Comparison of ENCODE assay signal across 25 cellular contexts in the genomic region with DNA sequence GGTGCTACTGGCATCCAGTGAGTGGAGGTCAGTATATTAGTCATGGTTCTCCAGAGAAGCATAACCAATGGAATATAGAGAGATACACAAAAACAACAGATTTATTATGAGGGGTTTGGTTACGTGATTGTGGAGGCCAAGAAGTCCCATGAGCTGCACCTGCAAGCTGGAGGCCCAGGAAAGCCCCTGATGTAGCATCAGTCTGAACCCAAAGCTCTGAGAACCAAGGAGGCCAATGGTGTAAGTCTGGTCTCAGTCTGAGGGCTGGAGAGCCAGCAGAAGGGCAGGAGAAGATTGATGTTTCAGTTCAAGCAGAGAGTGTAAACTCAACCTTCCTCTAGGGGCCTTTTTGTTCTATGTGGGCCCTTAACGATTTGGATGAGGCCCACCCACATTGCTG.
DNase-seq lines count a peak whose midpoint lies in the region; ATAC-seq and TF ChIP-seq lines count a peak whose summit lies in the region.
"Had no signal": no experiment of that assay in that cellular context is flagged by ENCODE, and none has a peak within 500 bp of the region (broad histone marks: within the 10 kb centered on the region; RNA-seq: fewer than 3 reads in every experiment).

No MANE protein-coding gene starts in this region.

- peaks cover 37% of the 10 kb centered on the region for H3K4me1 Mint-ChIP-seq in activated CD8-positive, alpha-beta memory T cell treated with anti-CD3 and anti-CD28 coated beads, Interleukin-2, amount 10 ng/mL, durations not matched to agents 7 days and 5 days
- peaks cover 8 to 12% of the 10 kb centered on the region in 2 experiments for H3K4me1 Mint-ChIP-seq in H9
- H3K4me1 Mint-ChIP-seq in chondrocyte (ENCODE audit: low read depth) = peaks cover 34% of the 10 kb centered on the region
- H3K4me1 Mint-ChIP-seq in osteocyte (ENCODE audit: unreplicated experiment) = peaks cover 26% of the 10 kb centered on the region

- no peak overlapping the region for H4K91ac ChIP-seq in H9 (ENCODE audit: insufficient read length, low read depth, low read length)

- H3K27me3 ChIP-seq in H9 (ENCODE audit: insufficient read depth, low read length) = no peaks in the 10 kb centered on the region
- H3K27me3 ChIP-seq: pancreas, right lobe of liver, testis, vagina had no signal

- H3K79me2 ChIP-seq in H9 (ENCODE audit: insufficient read depth, low read length) = no peaks in the 10 kb centered on the region

- H2AFZ ChIP-seq in H9 (ENCODE audit: low read length) = no peak overlapping the region

- H3K9me3 Mint-ChIP-seq in activated CD8-positive, alpha-beta memory T cell treated with anti-CD3 and anti-CD28 coated beads, Interleukin-2, amount 10 ng/mL, durations not matched to agents 7 days and 5 days (ENCODE audit: low read depth) = no peaks in the 10 kb centered on the region
- no peaks in the 10 kb centered on the region for H3K9me3 Mint-ChIP-seq in H9
- no peaks in the 10 kb centered on the region for H3K9me3 Mint-ChIP-seq in chondrocyte (ENCODE audit: low read depth)
- H3K9me3 Mint-ChIP-seq in osteocyte (ENCODE audit: unreplicated experiment) = no peaks in the 10 kb centered on the region
- H3K9me3 Mint-ChIP-seq: dendritic cell treated with granulocyte-macrophage colony-stimulating factor and Interleukin-4, amounts not matched to agents 40 ng/mL and 50 ng/mL, for 4 days had no signal

- CTCF ChIA-PET in activated CD8-positive, alpha-beta memory T cell treated with anti-CD3 and anti-CD28 coated beads, Interleukin-2, amount 10 ng/mL, durations not matched to agents 7 days and 5 days (lab: Charles Lee) = interaction anchor here (1.7 to 7.9 kb wide), 3 partner anchors 8 to 31 kb away, joined by 5 to 65 read pairs (median 33); no protein-coding TSS in a partner anchor

- no peak overlapping the region for H2BK15ac ChIP-seq in H9 (ENCODE audit: low read depth, low read length)

- no CpG with 5 or more reads among the region's 2 CpGs for WGBS in H9 (ENCODE audit: extremely low coverage, insufficient read length, low lambda C conversion rate)

- TF ChIP-seq CTCF in H9 (conservative IDR thresholded peaks at IDR 0.05) = no peak
- no peak for TF ChIP-seq CTCF in chondrocyte (IDR thresholded peaks at IDR 0.05)
- no peak for TF ChIP-seq CTCF in osteocyte (IDR thresholded peaks at IDR 0.05)

- H4K8ac ChIP-seq in H9 (replicated peaks; ENCODE audit: insufficient read length, low read depth, low read length) = no peak overlapping the region

- no peaks in the 10 kb centered on the region for H4K20me1 ChIP-seq in H9 (ENCODE audit: control insufficient read depth, insufficient read depth, insufficient read length)

- H3K14ac ChIP-seq in H9 (ENCODE audit: insufficient read depth, low read length) = no peak overlapping the region

- no peaks in the 10 kb centered on the region for H3K9me3 ChIP-seq in H9 (ENCODE audit: control insufficient read depth, low read depth, low read length)
- H3K9me3 ChIP-seq: gastroesophageal sphincter, pancreas, right lobe of liver, testis, vagina had no signal

- H2BK120ac ChIP-seq in H9 (ENCODE audit: low read depth, low read length, poor library complexity, severe bottlenecking) = no peak overlapping the region

- no peak overlapping the region for H3K9ac ChIP-seq in H9 (ENCODE audit: extremely low read depth, insufficient read length, low read length)

- no peak overlapping the region for H2BK5ac ChIP-seq in H9 (ENCODE audit: insufficient read length, low read length)

- no peaks in the 10 kb centered on the region for H3K27me3 Mint-ChIP-seq in activated CD8-positive, alpha-beta memory T cell treated with anti-CD3 and anti-CD28 coated beads, Interleukin-2, amount 10 ng/mL, durations not matched to agents 7 days and 5 days
- peaks cover 5% of the 10 kb centered on the region for H3K27me3 Mint-ChIP-seq in H9 (ENCODE audit: low read depth)
- no peaks in the 10 kb centered on the region for H3K27me3 Mint-ChIP-seq in chondrocyte (ENCODE audit: low read depth)
- H3K27me3 Mint-ChIP-seq in osteocyte (ENCODE audit: unreplicated experiment) = no peaks in the 10 kb centered on the region
- H3K27me3 Mint-ChIP-seq: activated CD4-positive, alpha-beta T cell treated with anti-CD3 and anti-CD28 coated beads, Interleukin-2, amount 10 ng/mL, durations not matched to agents 24 days and 14 days; activated T-helper 17 cell treated with anti-CD3 and anti-CD28 coated beads, Interleukin-2, amount 50 U/mL, for 72 hours had no signal

- no peak overlapping the region for H3K4me2 ChIP-seq in H9 (ENCODE audit: insufficient read depth, insufficient read length, low read length)

- H3K4me1 ChIP-seq in H9 (ENCODE audit: insufficient read depth, low read length) = no peaks in the 10 kb centered on the region
- H3K4me1 ChIP-seq: gastroesophageal sphincter, pancreas, right lobe of liver had no signal

- H3K36me3 Mint-ChIP-seq in activated CD8-positive, alpha-beta memory T cell treated with anti-CD3 and anti-CD28 coated beads, Interleukin-2, amount 10 ng/mL, durations not matched to agents 7 days and 5 days = peaks cover 6% of the 10 kb centered on the region
- H3K36me3 Mint-ChIP-seq in H9 (ENCODE audit: insufficient read depth in 1 of 3, low read depth in 3 of 3) (no peaks in the 10 kb centered on the region), chondrocyte (ENCODE audit: low read depth) (no peaks in the 10 kb centered on the region), osteocyte (ENCODE audit: unreplicated experiment) (no peaks in the 10 kb centered on the region)

- H2BK20ac ChIP-seq in H9 (ENCODE audit: low read depth, low read length, poor library complexity, severe bottlenecking) = no peak overlapping the region

- H3K18ac ChIP-seq in H9 (ENCODE audit: insufficient read length, low read depth, low read length) = no peak overlapping the region

- peak; percentile 15 for DNase-seq in activated CD8-positive, alpha-beta memory T cell treated with anti-CD3 and anti-CD28 coated beads, Interleukin-2, amount 50 U/mL, for 48 hours
- DNase-seq in activated CD8-positive, alpha-beta memory T cell treated with anti-CD3 and anti-CD28 coated beads, Interleukin-2, amount 10 ng/mL, durations not matched to agents 7 days and 5 days = no peak
- DNase-seq in H9 = peak; percentile 8
- DNase-seq in chondrocyte (ENCODE audit: low spot score) = no peak
- DNase-seq in osteocyte (ENCODE audit: extremely low spot score, unreplicated experiment) = peak; percentile 17
- no peak for DNase-seq in effector CD4-positive, alpha-beta T cell
- DNase-seq in NCI-H510A treated with DMSO at 0.1 percent for 48 hours (lab: John Stamatoyannopoulos, UW) = no peak
- DNase-seq in NCI-H524 treated with DMSO at 0.1 percent for 48 hours (lab: John Stamatoyannopoulos, UW) = no peak
- DNase-seq: activated CD4-positive, alpha-beta T cell treated with anti-CD3 and anti-CD28 coated beads, Interleukin-2, amount 10 ng/mL, durations not matched to agents 24 days and 14 days; activated naive CD4-positive, alpha-beta T cell treated with anti-CD3 and anti-CD28 coated beads, Interleukin-2, amount 50 U/mL, for 16 hours; anterior cingulate cortex; left ventricle myocardium superior; midbrain; MV-4-11; NCI-H2107; NCI-H446; OCI-M1; pancreas; stimulated activated naive CD4-positive, alpha-beta T cell had no signal

- H3K79me1 ChIP-seq in H9 (ENCODE audit: insufficient read depth, low read depth, low read length, poor library complexity, severe bottlenecking) = no peaks in the 10 kb centered on the region

- H3K4ac ChIP-seq in H9 (ENCODE audit: low read depth, low read length) = no peak overlapping the region

- H3K27ac Mint-ChIP-seq in activated CD8-positive, alpha-beta memory T cell treated with anti-CD3 and anti-CD28 coated beads, Interleukin-2, amount 10 ng/mL, durations not matched to agents 7 days and 5 days = no peak overlapping the region
- no peak overlapping the region; a peak in 1 of 7 replicates for H3K27ac Mint-ChIP-seq in H9
- peak overlapping the region; percentile 8 for H3K27ac Mint-ChIP-seq in chondrocyte (ENCODE audit: unreplicated experiment)
- H3K27ac Mint-ChIP-seq in osteocyte (ENCODE audit: unreplicated experiment) = no peak overlapping the region
- H3K27ac Mint-ChIP-seq: activated CD4-positive, alpha-beta T cell treated with anti-CD3 and anti-CD28 coated beads, Interleukin-2, amount 10 ng/mL, durations not matched to agents 24 days and 14 days; activated T-helper 17 cell treated with anti-CD3 and anti-CD28 coated beads, Interleukin-2, amount 50 U/mL, for 72 hours; dendritic cell treated with granulocyte-macrophage colony-stimulating factor and Interleukin-4, amounts not matched to agents 40 ng/mL and 50 ng/mL, for 4 days had no signal

- H2AK5ac ChIP-seq in H9 (ENCODE audit: insufficient read length, low read length) = no peak overlapping the region

- no peak overlapping the region for H2BK12ac ChIP-seq in H9 (ENCODE audit: insufficient read length, low read depth, low read length)

- H4K5ac ChIP-seq in H9 (ENCODE audit: insufficient read length, low read depth, low read length) = no peak overlapping the region

- no peak overlapping the region for H3K27ac ChIP-seq in H9 (ENCODE audit: insufficient read length, low read depth, low read length)
- H3K27ac ChIP-seq: gastroesophageal sphincter, pancreas, right lobe of liver, testis had no signal

- no peaks in the 10 kb centered on the region for H3K23me2 ChIP-seq in H9 (ENCODE audit: insufficient read length, low read depth, low read length, poor library complexity, severe bottlenecking)

- ATAC-seq in activated CD8-positive, alpha-beta memory T cell treated with anti-CD3 and anti-CD28 coated beads, Interleukin-2, amount 10 ng/mL, durations not matched to agents 7 days and 5 days = no peak
- ATAC-seq: activated T-helper 17 cell treated with anti-CD3 and anti-CD28 coated beads, Interleukin-2, amount 50 U/mL, for 72 hours; gastroesophageal sphincter; pancreas; right lobe of liver had no signal

- H3T11ph ChIP-seq in H9 (ENCODE audit: low read length) = no peak overlapping the region

- no peak overlapping the region for H3K56ac ChIP-seq in H9 (ENCODE audit: insufficient read length, low read depth, low read length)

- H3K4me3 Mint-ChIP-seq in activated CD8-positive, alpha-beta memory T cell treated with anti-CD3 and anti-CD28 coated beads, Interleukin-2, amount 10 ng/mL, durations not matched to agents 7 days and 5 days = no peak overlapping the region
- no peak overlapping the region for H3K4me3 Mint-ChIP-seq in H9
- no peak overlapping the region for H3K4me3 Mint-ChIP-seq in chondrocyte (ENCODE audit: unreplicated experiment)
- no peak overlapping the region for H3K4me3 Mint-ChIP-seq in osteocyte (ENCODE audit: unreplicated experiment)
- H3K4me3 Mint-ChIP-seq: activated CD4-positive, alpha-beta T cell treated with anti-CD3 and anti-CD28 coated beads, Interleukin-2, amount 10 ng/mL, durations not matched to agents 24 days and 14 days; activated T-helper 17 cell treated with anti-CD3 and anti-CD28 coated beads, Interleukin-2, amount 50 U/mL, for 72 hours; dendritic cell treated with granulocyte-macrophage colony-stimulating factor and Interleukin-4, amounts not matched to agents 40 ng/mL and 50 ng/mL, for 4 days had no signal

- no peak overlapping the region for H3K23ac ChIP-seq in H9 (ENCODE audit: insufficient read length, low read depth, low read length)

Comparison
In these comparisons a context has a peak if more than half of its experiments do, and no peak if none do; other contexts are left out.
1. DNase-seq: peak in activated CD8-positive, alpha-beta memory T cell treated with anti-CD3 and anti-CD28 coated beads, Interleukin-2, amount 50 U/mL, for 48 hours (single experiment), H9 (single experiment) and osteocyte (single experiment); none in activated CD8-positive, alpha-beta memory T cell treated with anti-CD3 and anti-CD28 coated beads, Interleukin-2, amount 10 ng/mL, durations not matched to agents 7 days and 5 days (single experiment), chondrocyte (single experiment), effector CD4-positive, alpha-beta T cell (single experiment), NCI-H510A treated with DMSO at 0.1 percent for 48 hours (single experiment) and NCI-H524 treated with DMSO at 0.1 percent for 48 hours (single experiment).